ENCODE assay signal across 29 cellular contexts in the genomic region with DNA sequence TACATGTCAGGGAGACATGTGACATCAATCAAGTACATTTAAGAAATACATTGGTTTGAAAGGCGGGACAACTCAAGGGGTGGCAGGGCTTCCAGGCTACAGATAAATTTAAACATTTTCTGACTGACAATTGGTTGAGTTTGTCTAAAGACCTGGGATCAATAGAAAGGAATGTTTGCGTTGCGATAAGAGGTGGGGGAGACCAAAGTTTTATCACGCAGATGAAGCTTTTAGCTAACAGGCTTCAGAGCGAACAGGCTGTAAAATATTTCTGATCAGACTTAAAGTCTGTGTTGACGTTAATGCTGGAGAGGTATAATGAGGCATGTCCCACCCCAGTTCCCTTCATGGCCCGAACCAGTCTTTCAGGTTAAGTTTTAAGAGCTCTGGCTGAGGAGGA.
"Had no signal": no experiment of that assay in that cellular context is flagged by ENCODE, and none has a peak within 500 bp of the region (broad histone marks: within the 10 kb centered on the region; RNA-seq: fewer than 3 reads in every experiment).

No MANE protein-coding gene starts in this region.

- H3K4me1 ChIP-seq: colonic mucosa, parathyroid adenoma, prostate gland, suprapubic skin had no signal

- DNase-seq: colonic mucosa; effector CD8-positive, alpha-beta T cell; foreskin melanocyte; glutamatergic neuron; heart right ventricle; hypothalamus; immature natural killer cell; islet precursor cell; kidney glomerular epithelial cell; left colon; left ventricle myocardium superior; lower lobe of right lung; right cardiac atrium; stimulated activated CD4-positive, alpha-beta T cell treated with anti-CD3 and anti-CD28 coated beads, Interleukin-12 subunit alpha, Interleukin-12 subunit beta, amount 100 ng/mL, for 4 hours; stimulated activated CD4-positive, alpha-beta T cell treated with anti-CD3 and anti-CD28 coated beads, Interleukin-1b, Interleukin-23, amount 100 ng/mL, for 48 hours; stimulated activated CD4-positive, alpha-beta T cell treated with anti-CD3 and anti-CD28 coated beads, Interleukin-4, amount 100 ng/mL, for 1 hour; stimulated activated CD8-positive, alpha-beta memory T cell treated with anti-CD3 and anti-CD28 coated beads, Interleukin-4, amount 100 ng/mL, for 48 hours; stimulated activated naive CD4-positive, alpha-beta T cell; stimulated activated naive CD8-positive, alpha-beta T cell treated with anti-CD3 and anti-CD28 coated beads, Interleukin-15, amount 100 ng/mL, for 72 hours; transverse colon had no signal

- H3K79me2 ChIP-seq: parathyroid adenoma had no signal

- H3K9me3 Mint-ChIP-seq: dendritic cell treated with granulocyte-macrophage colony-stimulating factor and Interleukin-4, amounts not matched to agents 40 ng/mL and 50 ng/mL, for 4 days; natural killer cell treated with Interleukin-12 subunit alpha and Interleukin-12 subunit beta and Interleukin-15 and Interleukin-18, amount 100 ng/mL, for 72 hours; stimulated activated naive CD8-positive, alpha-beta T cell treated with anti-CD3 and anti-CD28 coated beads, Interleukin-15, amount 100 ng/mL, for 72 hours had no signal

- H3K9me3 ChIP-seq: colonic mucosa, esophagus muscularis mucosa, heart right ventricle, lower lobe of right lung, prostate gland, suprapubic skin, transverse colon, vagina had no signal

- H3K36me3 Mint-ChIP-seq: immature natural killer cell; natural killer cell treated with Interleukin-12 subunit alpha and Interleukin-12 subunit beta and Interleukin-15 and Interleukin-18, amount 100 ng/mL, for 72 hours had no signal

- H3K4me3 Mint-ChIP-seq: dendritic cell treated with granulocyte-macrophage colony-stimulating factor and Interleukin-4, amounts not matched to agents 40 ng/mL and 50 ng/mL, for 4 days; immature natural killer cell; natural killer cell treated with Interleukin-12 subunit alpha and Interleukin-12 subunit beta and Interleukin-15 and Interleukin-18, amount 100 ng/mL, for 72 hours; neural crest cell; stimulated activated naive CD8-positive, alpha-beta T cell treated with anti-CD3 and anti-CD28 coated beads, Interleukin-15, amount 100 ng/mL, for 72 hours had no signal

- H3K4me3 ChIP-seq: colonic mucosa, esophagus muscularis mucosa, heart right ventricle, lower lobe of right lung, prostate gland, smooth muscle cell, suprapubic skin, transverse colon, vagina had no signal

- H3K36me3 ChIP-seq: colonic mucosa, esophagus muscularis mucosa, heart right ventricle, lower lobe of right lung, prostate gland, suprapubic skin, transverse colon, vagina had no signal

- H2AFZ ChIP-seq: parathyroid adenoma had no signal

- H3K27me3 Mint-ChIP-seq: dendritic cell treated with granulocyte-macrophage colony-stimulating factor and Interleukin-4, amounts not matched to agents 40 ng/mL and 50 ng/mL, for 4 days had no signal

- H3K9ac ChIP-seq: parathyroid adenoma had no signal

- H3K4me2 ChIP-seq: smooth muscle cell had no signal

- H3K4me1 Mint-ChIP-seq: immature natural killer cell; neural crest cell; stimulated activated naive CD8-positive, alpha-beta T cell treated with anti-CD3 and anti-CD28 coated beads, Interleukin-15, amount 100 ng/mL, for 72 hours had no signal

- H3K27me3 ChIP-seq: colonic mucosa, esophagus muscularis mucosa, suprapubic skin, transverse colon, vagina had no signal

- H3K27ac Mint-ChIP-seq: dendritic cell treated with granulocyte-macrophage colony-stimulating factor and Interleukin-4, amounts not matched to agents 40 ng/mL and 50 ng/mL, for 4 days; immature natural killer cell; natural killer cell treated with Interleukin-12 subunit alpha and Interleukin-12 subunit beta and Interleukin-15 and Interleukin-18, amount 100 ng/mL, for 72 hours; stimulated activated naive CD8-positive, alpha-beta T cell treated with anti-CD3 and anti-CD28 coated beads, Interleukin-15, amount 100 ng/mL, for 72 hours had no signal

- H3K27ac ChIP-seq: colonic mucosa, esophagus muscularis mucosa, heart right ventricle, lower lobe of right lung, parathyroid adenoma, prostate gland, suprapubic skin, transverse colon, vagina had no signal
